ENCODE assay signal across 1 cellular context in genomic region chr6:32190054-32190945, GRCh38.
TF ChIP-seq lines count a peak whose summit lies in the region.

Gene PBX2, minus strand, starts transcription at chr6:32190202. Its CDS starts 287 bp downstream, at chr6:32189915.

TF ChIP-seq in HEK293, 187 proteins besides CTCF, POLR2A, EP300 and RAD21 (continued from another document):
- TF ChIP-seq INSM2 (tag by site-specific recombination; IDR thresholded peaks at IDR 0.05) = peak; percentile 45; the same call in 1 of the 2 replicates
- TF ChIP-seq ZNF843 (tag by site-specific recombination; IDR thresholded peaks at IDR 0.05) = peak; percentile 42; the same call in 1 of the 2 replicates
- peak; percentile 76; the same call in 1 of the 2 replicates for TF ChIP-seq KLF10 (tag by site-specific recombination; IDR thresholded peaks at IDR 0.05)
- peak; percentile 77; the same call in 1 of the 2 replicates for TF ChIP-seq ZNF639 (tag by site-specific recombination; IDR thresholded peaks at IDR 0.05)
- TF ChIP-seq ZNF366 (tag by site-specific recombination; conservative IDR thresholded peaks at IDR 0.05) = peak; percentile 99
- TF ChIP-seq, protein P1, sequence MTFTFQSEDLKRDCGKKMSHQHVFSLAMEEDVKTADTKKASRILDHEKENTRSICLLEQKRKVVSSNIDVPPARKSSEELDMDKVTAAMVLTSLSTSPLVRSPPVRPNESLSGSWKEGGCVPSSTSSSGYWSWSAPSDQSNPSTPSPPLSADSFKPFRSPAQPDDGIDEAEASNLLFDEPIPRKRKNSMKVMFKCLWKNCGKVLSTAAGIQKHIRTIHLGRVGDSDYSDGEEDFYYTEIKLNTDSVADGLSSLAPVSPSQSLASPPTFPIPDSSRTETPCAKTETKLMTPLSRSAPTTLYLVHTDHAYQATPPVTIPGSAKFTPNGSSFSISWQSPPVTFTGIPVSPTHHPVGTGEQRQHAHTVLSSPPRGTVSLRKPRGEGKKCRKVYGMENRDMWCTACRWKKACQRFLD (tag by site-specific recombination; IDR thresholded peaks at IDR 0.05) = no peak
- TF ChIP-seq ZNF521 (tag by site-specific recombination; IDR thresholded peaks at IDR 0.05) = no peak
- peak; percentile 45 for TF ChIP-seq ZNF423 (tag by site-specific recombination; IDR thresholded peaks at IDR 0.05)
- no peak for TF ChIP-seq ZBTB20 (tag by site-specific recombination; IDR thresholded peaks at IDR 0.05)
- TF ChIP-seq, protein P2, sequence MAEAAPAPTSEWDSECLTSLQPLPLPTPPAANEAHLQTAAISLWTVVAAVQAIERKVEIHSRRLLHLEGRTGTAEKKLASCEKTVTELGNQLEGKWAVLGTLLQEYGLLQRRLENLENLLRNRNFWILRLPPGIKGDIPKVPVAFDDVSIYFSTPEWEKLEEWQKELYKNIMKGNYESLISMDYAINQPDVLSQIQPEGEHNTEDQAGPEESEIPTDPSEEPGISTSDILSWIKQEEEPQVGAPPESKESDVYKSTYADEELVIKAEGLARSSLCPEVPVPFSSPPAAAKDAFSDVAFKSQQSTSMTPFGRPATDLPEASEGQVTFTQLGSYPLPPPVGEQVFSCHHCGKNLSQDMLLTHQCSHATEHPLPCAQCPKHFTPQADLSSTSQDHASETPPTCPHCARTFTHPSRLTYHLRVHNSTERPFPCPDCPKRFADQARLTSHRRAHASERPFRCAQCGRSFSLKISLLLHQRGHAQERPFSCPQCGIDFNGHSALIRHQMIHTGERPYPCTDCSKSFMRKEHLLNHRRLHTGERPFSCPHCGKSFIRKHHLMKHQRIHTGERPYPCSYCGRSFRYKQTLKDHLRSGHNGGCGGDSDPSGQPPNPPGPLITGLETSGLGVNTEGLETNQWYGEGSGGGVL (tag by site-specific recombination; IDR thresholded peaks at IDR 0.05) = peak; percentile 99
- peak; percentile 82 for TF ChIP-seq ZEB2 (tag by site-specific recombination; IDR thresholded peaks at IDR 0.05)
- TF ChIP-seq, protein P3, sequence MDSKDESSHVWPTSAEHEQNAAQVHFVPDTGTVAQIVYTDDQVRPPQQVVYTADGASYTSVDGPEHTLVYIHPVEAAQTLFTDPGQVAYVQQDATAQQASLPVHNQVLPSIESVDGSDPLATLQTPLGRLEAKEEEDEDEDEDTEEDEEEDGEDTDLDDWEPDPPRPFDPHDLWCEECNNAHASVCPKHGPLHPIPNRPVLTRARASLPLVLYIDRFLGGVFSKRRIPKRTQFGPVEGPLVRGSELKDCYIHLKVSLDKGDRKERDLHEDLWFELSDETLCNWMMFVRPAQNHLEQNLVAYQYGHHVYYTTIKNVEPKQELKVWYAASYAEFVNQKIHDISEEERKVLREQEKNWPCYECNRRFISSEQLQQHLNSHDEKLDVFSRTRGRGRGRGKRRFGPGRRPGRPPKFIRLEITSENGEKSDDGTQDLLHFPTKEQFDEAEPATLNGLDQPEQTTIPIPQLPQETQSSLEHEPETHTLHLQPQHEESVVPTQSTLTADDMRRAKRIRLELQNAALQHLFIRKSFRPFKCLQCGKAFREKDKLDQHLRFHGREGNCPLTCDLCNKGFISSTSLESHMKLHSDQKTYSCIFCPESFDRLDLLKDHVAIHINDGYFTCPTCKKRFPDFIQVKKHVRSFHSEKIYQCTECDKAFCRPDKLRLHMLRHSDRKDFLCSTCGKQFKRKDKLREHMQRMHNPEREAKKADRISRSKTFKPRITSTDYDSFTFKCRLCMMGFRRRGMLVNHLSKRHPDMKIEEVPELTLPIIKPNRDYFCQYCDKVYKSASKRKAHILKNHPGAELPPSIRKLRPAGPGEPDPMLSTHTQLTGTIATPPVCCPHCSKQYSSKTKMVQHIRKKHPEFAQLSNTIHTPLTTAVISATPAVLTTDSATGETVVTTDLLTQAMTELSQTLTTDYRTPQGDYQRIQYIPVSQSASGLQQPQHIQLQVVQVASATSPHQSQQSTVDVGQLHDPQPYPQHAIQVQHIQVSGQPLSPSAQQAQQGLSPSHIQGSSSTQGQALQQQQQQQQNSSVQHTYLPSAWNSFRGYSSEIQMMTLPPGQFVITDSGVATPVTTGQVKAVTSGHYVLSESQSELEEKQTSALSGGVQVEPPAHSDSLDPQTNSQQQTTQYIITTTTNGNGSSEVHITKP (tag by site-specific recombination; IDR thresholded peaks at IDR 0.05) = peak; percentile 79
- TF ChIP-seq YY1 (tag by site-specific recombination; IDR thresholded peaks at IDR 0.05) = no peak
- TF ChIP-seq, protein P4, sequence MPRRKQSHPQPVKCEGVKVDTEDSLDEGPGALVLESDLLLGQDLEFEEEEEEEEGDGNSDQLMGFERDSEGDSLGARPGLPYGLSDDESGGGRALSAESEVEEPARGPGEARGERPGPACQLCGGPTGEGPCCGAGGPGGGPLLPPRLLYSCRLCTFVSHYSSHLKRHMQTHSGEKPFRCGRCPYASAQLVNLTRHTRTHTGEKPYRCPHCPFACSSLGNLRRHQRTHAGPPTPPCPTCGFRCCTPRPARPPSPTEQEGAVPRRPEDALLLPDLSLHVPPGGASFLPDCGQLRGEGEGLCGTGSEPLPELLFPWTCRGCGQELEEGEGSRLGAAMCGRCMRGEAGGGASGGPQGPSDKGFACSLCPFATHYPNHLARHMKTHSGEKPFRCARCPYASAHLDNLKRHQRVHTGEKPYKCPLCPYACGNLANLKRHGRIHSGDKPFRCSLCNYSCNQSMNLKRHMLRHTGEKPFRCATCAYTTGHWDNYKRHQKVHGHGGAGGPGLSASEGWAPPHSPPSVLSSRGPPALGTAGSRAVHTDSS (tag by site-specific recombination; IDR thresholded peaks at IDR 0.05) = peak; percentile 87
- TF ChIP-seq ZSCAN23 (tag by site-specific recombination; IDR thresholded peaks at IDR 0.05) = no peak
- TF ChIP-seq ZNF394 (tag by site-specific recombination; IDR thresholded peaks at IDR 0.05; ENCODE audit: borderline replicate concordance) = peak; percentile 97
- no peak for TF ChIP-seq ZNF211 (tag by site-specific recombination; IDR thresholded peaks at IDR 0.05; ENCODE audit: low read depth)
- peak; percentile 91 for TF ChIP-seq ZBTB10 (tag by site-specific recombination; IDR thresholded peaks at IDR 0.05)
- TF ChIP-seq ZNF571 (tag by site-specific recombination; IDR thresholded peaks at IDR 0.05) = no peak
- TF ChIP-seq ZNF341 (tag by site-specific recombination; IDR thresholded peaks at IDR 0.05; ENCODE audit: low read depth) = peak; percentile 69
- no peak for TF ChIP-seq ZNF221 (tag by site-specific recombination; IDR thresholded peaks at IDR 0.05; ENCODE audit: borderline replicate concordance)
- TF ChIP-seq ZXDB (tag by site-specific recombination; IDR thresholded peaks at IDR 0.05) = peak; percentile 77
- TF ChIP-seq, protein P5, sequence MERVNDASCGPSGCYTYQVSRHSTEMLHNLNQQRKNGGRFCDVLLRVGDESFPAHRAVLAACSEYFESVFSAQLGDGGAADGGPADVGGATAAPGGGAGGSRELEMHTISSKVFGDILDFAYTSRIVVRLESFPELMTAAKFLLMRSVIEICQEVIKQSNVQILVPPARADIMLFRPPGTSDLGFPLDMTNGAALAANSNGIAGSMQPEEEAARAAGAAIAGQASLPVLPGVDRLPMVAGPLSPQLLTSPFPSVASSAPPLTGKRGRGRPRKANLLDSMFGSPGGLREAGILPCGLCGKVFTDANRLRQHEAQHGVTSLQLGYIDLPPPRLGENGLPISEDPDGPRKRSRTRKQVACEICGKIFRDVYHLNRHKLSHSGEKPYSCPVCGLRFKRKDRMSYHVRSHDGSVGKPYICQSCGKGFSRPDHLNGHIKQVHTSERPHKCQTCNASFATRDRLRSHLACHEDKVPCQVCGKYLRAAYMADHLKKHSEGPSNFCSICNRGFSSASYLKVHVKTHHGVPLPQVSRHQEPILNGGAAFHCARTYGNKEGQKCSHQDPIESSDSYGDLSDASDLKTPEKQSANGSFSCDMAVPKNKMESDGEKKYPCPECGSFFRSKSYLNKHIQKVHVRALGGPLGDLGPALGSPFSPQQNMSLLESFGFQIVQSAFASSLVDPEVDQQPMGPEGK (tag by site-specific recombination; IDR thresholded peaks at IDR 0.05) = peak; percentile 97
- 0 out of 2 replicates have a peak, but pooled peaks have one; percentile 40 for TF ChIP-seq ZNF24 (tag by site-specific recombination; IDR thresholded peaks at IDR 0.05)
- TF ChIP-seq KLF1 (tag by site-specific recombination; IDR thresholded peaks at IDR 0.05) = peak; percentile 64
- TF ChIP-seq GLI4 (tag by site-specific recombination; IDR thresholded peaks at IDR 0.05) = no peak; the same call in 1 of the 2 replicates
- TF ChIP-seq ZNF473 (tag by site-specific recombination; IDR thresholded peaks at IDR 0.05) = no peak
- TF ChIP-seq ZBTB44 (tag by site-specific recombination; IDR thresholded peaks at IDR 0.05) = no peak
- peak; percentile 87 for TF ChIP-seq IKZF3 (tag by site-specific recombination; IDR thresholded peaks at IDR 0.05)
- no peak for TF ChIP-seq ZNF48 (tag by site-specific recombination; IDR thresholded peaks at IDR 0.05)
- no peak for TF ChIP-seq ZNF777 (tag by site-specific recombination; IDR thresholded peaks at IDR 0.05; ENCODE audit: borderline replicate concordance)
- TF ChIP-seq ZNF202 (tag by site-specific recombination; IDR thresholded peaks at IDR 0.05; ENCODE audit: borderline replicate concordance) = no peak
- peak; percentile 31; the same call in 1 of the 2 replicates for TF ChIP-seq ZNF596 (tag by site-specific recombination; IDR thresholded peaks at IDR 0.05)
- TF ChIP-seq ZBTB17 (tag by site-specific recombination; IDR thresholded peaks at IDR 0.05) = peak; percentile 74
- TF ChIP-seq KLF16 (tag by site-specific recombination; IDR thresholded peaks at IDR 0.05) = peak; percentile 90
- TF ChIP-seq ZNF362 (tag by site-specific recombination; IDR thresholded peaks at IDR 0.05) = no peak
- no peak for TF ChIP-seq ZNF354C (tag by site-specific recombination; IDR thresholded peaks at IDR 0.05; ENCODE audit: borderline replicate concordance, low read depth)
- no peak for TF ChIP-seq ZNF621 (tag by site-specific recombination; IDR thresholded peaks at IDR 0.05)
- no peak for TF ChIP-seq RBAK (tag by site-specific recombination; IDR thresholded peaks at IDR 0.05)
- TF ChIP-seq SP3 (tag by site-specific recombination; IDR thresholded peaks at IDR 0.05) = peak; percentile 96
- peak; percentile 95 for TF ChIP-seq EGR2 (tag by site-specific recombination; IDR thresholded peaks at IDR 0.05; ENCODE audit: low read depth)
- TF ChIP-seq ZNF629 (tag by site-specific recombination; IDR thresholded peaks at IDR 0.05) = peak; percentile 70
